15 cellular contexts compared by ENCODE assay signal in genomic region chr9:72680593-72681317, GRCh38.
DNase-seq lines count a peak whose midpoint lies in the region; ATAC-seq lines count a peak whose summit lies in the region.
"Had no signal": no experiment of that assay in that cellular context is flagged by ENCODE, and none has a peak within 500 bp of the region (broad histone marks: within the 10 kb centered on the region; RNA-seq: fewer than 3 reads in every experiment).

No MANE protein-coding gene starts in this region.

- H3K9me3 Mint-ChIP-seq in stimulated activated naive B cell treated with anti-CD40 and anti-IgM and Interleukin-4, amounts not matched to agents 10 μg/mL and 1 μg/mL and 100 μg/mL, for 72 hours, result no peaks in the 10 kb centered on the region
- H3K9me3 Mint-ChIP-seq: activated CD4-positive, alpha-beta memory T cell treated with anti-CD3 and anti-CD28 coated beads for 36 hours; stimulated activated effector memory CD8-positive, alpha-beta T cell treated with anti-CD3 and anti-CD28 coated beads, Interleukin-12 subunit alpha, Interleukin-12 subunit beta, amount 100 ng/mL, for 72 hours had no signal

- H3K9me3 ChIP-seq in GM23248 (ENCODE audit: low read depth), result no peaks in the 10 kb centered on the region
- H3K9me3 ChIP-seq: Caco-2, ovary had no signal

- H3K36me3 Mint-ChIP-seq in stimulated activated naive B cell treated with anti-CD40 and anti-IgM and Interleukin-4, amounts not matched to agents 10 μg/mL and 1 μg/mL and 100 μg/mL, for 72 hours, result no peaks in the 10 kb centered on the region
- H3K36me3 Mint-ChIP-seq: activated CD4-positive, alpha-beta memory T cell treated with anti-CD3 and anti-CD28 coated beads for 36 hours; stimulated activated effector memory CD8-positive, alpha-beta T cell treated with anti-CD3 and anti-CD28 coated beads, Interleukin-12 subunit alpha, Interleukin-12 subunit beta, amount 100 ng/mL, for 72 hours had no signal

- H3K4me1 Mint-ChIP-seq in stimulated activated naive B cell treated with anti-CD40 and anti-IgM and Interleukin-4, amounts not matched to agents 10 μg/mL and 1 μg/mL and 100 μg/mL, for 72 hours, result no peaks in the 10 kb centered on the region
- H3K4me1 Mint-ChIP-seq: stimulated activated effector memory CD8-positive, alpha-beta T cell treated with anti-CD3 and anti-CD28 coated beads, Interleukin-12 subunit alpha, Interleukin-12 subunit beta, amount 100 ng/mL, for 72 hours had no signal

- peak; percentile 63 for DNase-seq in Ammon's horn (ENCODE audit: low spot score)
- peak; percentile 84 for DNase-seq in NCI-H1105 treated with DMSO at 0.1 percent for 48 hours (lab: John Stamatoyannopoulos, UW)
- peak; percentile 74 for DNase-seq in iPS-NIHi7 (ENCODE audit: extremely low spot score)
- DNase-seq in stimulated activated naive B cell treated with anti-CD40 and anti-IgM and Interleukin-4, amounts not matched to agents 10 μg/mL and 1 μg/mL and 100 μg/mL, for 72 hours, result no peak
- no peak for DNase-seq in NCI-H82 (lab: John Stamatoyannopoulos, UW)
- no peak for DNase-seq in GM23248
- DNase-seq: activated CD4-positive, alpha-beta memory T cell treated with anti-CD3 and anti-CD28 coated beads for 36 hours; Caco-2; KBM-7; kidney glomerular epithelial cell; NCI-H526 treated with DMSO at 0.1 percent for 48 hours; ovary had no signal

- H3K79me2 ChIP-seq in GM23248 (ENCODE audit: insufficient read depth), result no peaks in the 10 kb centered on the region

- ATAC-seq in GM18519 (IDR thresholded peaks at IDR 0.05; ENCODE audit: low FRiP score, unreplicated experiment), result no peak
- no peak for ATAC-seq in stimulated activated naive B cell treated with anti-CD40 and anti-IgM and Interleukin-4, amounts not matched to agents 10 μg/mL and 1 μg/mL and 100 μg/mL, for 72 hours (replicated peaks)
- ATAC-seq: stimulated activated effector memory CD8-positive, alpha-beta T cell treated with anti-CD3 and anti-CD28 coated beads, Interleukin-12 subunit alpha, Interleukin-12 subunit beta, amount 100 ng/mL, for 72 hours had no signal

- H3K9me2 ChIP-seq in GM23248 (ENCODE audit: insufficient read depth), result no peaks in the 10 kb centered on the region

- peaks cover 9% of the 10 kb centered on the region for H3K4me1 ChIP-seq in GM23248 (ENCODE audit: insufficient read depth)
- H3K4me1 ChIP-seq: Caco-2 had no signal

- no peaks in the 10 kb centered on the region for H3K27me3 ChIP-seq in GM23248 (replicated peaks; ENCODE audit: insufficient read depth)
- H3K27me3 ChIP-seq: ovary had no signal

- no peaks in the 10 kb centered on the region for H3K36me3 ChIP-seq in GM23248 (ENCODE audit: low read depth)
- H3K36me3 ChIP-seq: ovary had no signal

- in situ Hi-C loops in GM23248 (cut with MboI), result no loop called here

- H3K4me3 Mint-ChIP-seq in stimulated activated naive B cell treated with anti-CD40 and anti-IgM and Interleukin-4, amounts not matched to agents 10 μg/mL and 1 μg/mL and 100 μg/mL, for 72 hours, result no peak overlapping the region
- H3K4me3 Mint-ChIP-seq: activated CD4-positive, alpha-beta memory T cell treated with anti-CD3 and anti-CD28 coated beads for 36 hours; stimulated activated effector memory CD8-positive, alpha-beta T cell treated with anti-CD3 and anti-CD28 coated beads, Interleukin-12 subunit alpha, Interleukin-12 subunit beta, amount 100 ng/mL, for 72 hours had no signal

- no peak overlapping the region for H3K4me2 ChIP-seq in GM23248 (ENCODE audit: unreplicated experiment)

- no peaks in the 10 kb centered on the region for H4K20me1 ChIP-seq in GM23248 (ENCODE audit: insufficient read depth)

- H3K9ac ChIP-seq in GM23248, result no peak overlapping the region

- WGBS in GM23248 (ENCODE audit: low coverage in 1 of 2, low lambda C conversion rate in 2 of 2, missing lambda C conversion rate in 2 of 2), 2 experiments, result 58 to 63% methylated on average over 2 of the region's 2 CpGs

- H3K27ac ChIP-seq in angular gyrus (ENCODE audit: low read depth, low read length) (peak overlapping the region; percentile 79), GM23248 (no peak overlapping the region)
- H3K27ac ChIP-seq: ovary had no signal

- H3K4me3 ChIP-seq in GM23248, result no peak overlapping the region
- H3K4me3 ChIP-seq: ovary had no signal

- peaks cover 9% of the 10 kb centered on the region; the same call in 1 of the 2 replicates for H3F3A ChIP-seq in GM23248 (ENCODE audit: insufficient read depth)

- peaks cover 5 to 8% of the 10 kb centered on the region in 2 donors for H3K27me3 Mint-ChIP-seq in stimulated activated naive B cell treated with anti-CD40 and anti-IgM and Interleukin-4, amounts not matched to agents 10 μg/mL and 1 μg/mL and 100 μg/mL, for 72 hours

- H2AFZ ChIP-seq in GM23248, result no peak overlapping the region

- no peak overlapping the region for H3K27ac Mint-ChIP-seq in stimulated activated naive B cell treated with anti-CD40 and anti-IgM and Interleukin-4, amounts not matched to agents 10 μg/mL and 1 μg/mL and 100 μg/mL, for 72 hours
- H3K27ac Mint-ChIP-seq: activated CD4-positive, alpha-beta memory T cell treated with anti-CD3 and anti-CD28 coated beads for 36 hours; stimulated activated effector memory CD8-positive, alpha-beta T cell treated with anti-CD3 and anti-CD28 coated beads, Interleukin-12 subunit alpha, Interleukin-12 subunit beta, amount 100 ng/mL, for 72 hours had no signal

Comparison
In these comparisons a context has a peak if more than half of its experiments do, and no peak if none do; other contexts are left out.
1. DNase-seq: peak in Ammon's horn (single experiment), NCI-H1105 treated with DMSO at 0.1 percent for 48 hours (single experiment) and iPS-NIHi7 (single experiment); none in stimulated activated naive B cell treated with anti-CD40 and anti-IgM and Interleukin-4, amounts not matched to agents 10 μg/mL and 1 μg/mL and 100 μg/mL, for 72 hours (single experiment), NCI-H82 (single experiment) and GM23248 (single experiment).